In genomic region chr2:7448578-7449264, GRCh38 we compare ENCODE assay signal across 21 cellular contexts.
"Had no signal": no experiment of that assay in that cellular context is flagged by ENCODE, and none has a peak within 500 bp of the region (broad histone marks: within the 10 kb centered on the region; RNA-seq: fewer than 3 reads in every experiment).

No MANE protein-coding gene starts in this region.

- DNase-seq: activated CD4-positive, alpha-beta T cell treated with anti-CD3 and anti-CD28 coated beads, Interleukin-2, amount 50 U/mL, for 1 hour; activated CD8-positive, alpha-beta memory T cell treated with anti-CD3 and anti-CD28 coated beads, Interleukin-2, amount 50 U/mL, for 48 hours; activated effector memory CD4-positive, alpha-beta T cell treated with Interleukin-2 at 50 U/mL for 16 hours; caudate nucleus; cortex of kidney; effector CD8-positive, alpha-beta T cell; gastrocnemius medialis; heart right ventricle; islet precursor cell; mammary epithelial cell; occipital lobe; psoas muscle; SHP77 treated with DMSO at 0.1 percent for 48 hours; sigmoid colon; stimulated activated CD4-positive, alpha-beta T cell treated with anti-CD3 and anti-CD28 coated beads, Interleukin-2, amount 100 ng/mL, for 24 hours; T1000; thyroid gland had no signal

- H3K4me3 Mint-ChIP-seq: nephron had no signal

- H3K4me1 ChIP-seq: gastrocnemius medialis, heart right ventricle, psoas muscle, sigmoid colon, thyroid gland had no signal

- H3K27me3 ChIP-seq: gastrocnemius medialis, sigmoid colon, thyroid gland had no signal

- ATAC-seq: gastrocnemius medialis, heart right ventricle, left lobe of liver, psoas muscle had no signal

- H3K27ac Mint-ChIP-seq: nephron had no signal

- H3K9me3 ChIP-seq: gastrocnemius medialis, heart right ventricle, psoas muscle, sigmoid colon, thyroid gland had no signal

- H3K27ac ChIP-seq: gastrocnemius medialis, heart right ventricle, psoas muscle, sigmoid colon, thyroid gland, VCaP had no signal

- FAIRE-seq: urothelium cell line had no signal

- H3K4me1 Mint-ChIP-seq: nephron had no signal

- H3K36me3 ChIP-seq: gastrocnemius medialis, heart right ventricle, sigmoid colon, thyroid gland had no signal

- H3K9me3 Mint-ChIP-seq: nephron had no signal

- H3K4me3 ChIP-seq: gastrocnemius medialis, heart right ventricle, psoas muscle, sigmoid colon, thyroid gland had no signal
